15 cellular contexts compared by ENCODE assay signal in the genomic region with DNA sequence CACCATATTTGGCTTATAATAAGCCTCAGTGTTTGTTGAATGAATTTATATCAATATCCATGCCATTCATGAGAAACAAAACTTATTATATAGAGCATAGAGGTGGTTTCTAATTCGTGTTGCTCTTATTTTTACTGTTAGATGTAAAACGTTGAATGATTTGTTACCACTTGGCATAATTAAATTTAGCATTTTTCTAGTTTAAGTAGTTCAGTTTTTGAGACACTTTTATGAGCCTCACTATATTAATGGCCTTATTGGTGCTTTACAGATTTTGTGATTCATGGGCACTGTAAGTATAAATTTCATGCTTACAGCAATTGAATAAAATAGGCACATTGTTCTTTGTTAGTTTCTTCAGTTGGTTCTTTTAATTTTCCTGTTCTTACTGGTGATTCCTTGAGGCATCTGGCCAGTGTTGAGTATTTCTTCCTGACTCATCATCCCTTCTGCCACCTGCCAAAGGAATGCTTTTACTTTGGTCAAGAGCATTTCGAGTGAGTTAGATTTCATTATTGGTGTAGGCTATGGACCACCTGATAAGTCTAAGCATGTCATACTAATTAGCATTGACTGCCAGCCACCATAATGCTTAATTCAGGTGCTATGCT. TPM values are rescaled to one million over a fixed set of nuclear protein-coding genes. Genes with fewer than 3 reads are reported as not detected.
DNase-seq lines count a peak whose midpoint lies in the region; TF ChIP-seq lines count a peak whose summit lies in the region.
"Had no signal": no experiment of that assay in that cellular context is flagged by ENCODE, and none has a peak within 500 bp of the region (broad histone marks: within the 10 kb centered on the region; RNA-seq: fewer than 3 reads in every experiment).

No MANE protein-coding gene starts in this region.

- in situ Hi-C loops in ACHN (cut with HindIII; ENCODE audit: low pct_ligation_motif_present, low pct_unique_long_range_greater_than_20kb, low sequenced_read_pairs) (no loop called here), brain microvascular endothelial cell (cut with HindIII; ENCODE audit: low pct_ligation_motif_present, low sequenced_read_pairs) (no loop called here)

- no peaks in the 10 kb centered on the region for H3K27me3 ChIP-seq in brain microvascular endothelial cell (replicated peaks)
- H3K27me3 ChIP-seq: dorsolateral prefrontal cortex, SJSA1 had no signal

- TF ChIP-seq CTCF in fibroblast of the aortic adventitia (IDR thresholded peaks at IDR 0.05; ENCODE audit: insufficient read depth, low read length), result no peak
- TF ChIP-seq CTCF in brain microvascular endothelial cell (IDR thresholded peaks at IDR 0.05; ENCODE audit: low read depth, low read length, missing control alignments), result no peak

- DNase-seq in ACHN (peak; percentile 30), HT1080 (ENCODE audit: low read depth) (peak; percentile 83), SK-N-DZ (ENCODE audit: low spot score) (peak; percentile 22), fibroblast of the aortic adventitia (ENCODE audit: low read depth) (peak; percentile 20), NCI-H510A treated with DMSO at 0.1 percent for 48 hours (lab: John Stamatoyannopoulos, UW) (no peak), brain microvascular endothelial cell (no peak), 8988T (no peak)
- no peak for DNase-seq in activated CD4-positive, alpha-beta T cell treated with anti-CD3 and anti-CD28 coated beads for 4 hours
- DNase-seq: activated effector memory CD4-positive, alpha-beta T cell treated with Interleukin-2 at 50 U/mL for 16 hours; aorta; COR-L47; dorsolateral prefrontal cortex; KBM-7; NCI-H1930 had no signal

- H3K36me3 ChIP-seq in brain microvascular endothelial cell (replicated peaks), result no peaks in the 10 kb centered on the region
- H3K36me3 ChIP-seq: SJSA1 had no signal

- H3K4me3 ChIP-seq in fibroblast of the aortic adventitia (ENCODE audit: low read depth, low read length) (no peak overlapping the region), brain microvascular endothelial cell (ENCODE audit: low read depth, low read length) (no peak overlapping the region)
- H3K4me3 ChIP-seq: dorsolateral prefrontal cortex, SJSA1 had no signal

- no peak overlapping the region for H3K27ac ChIP-seq in brain microvascular endothelial cell
- H3K27ac ChIP-seq: dorsolateral prefrontal cortex, SJSA1 had no signal

RNA-seq across cellular contexts. Expression of a gene that starts 34.8 kb away (rescaled TPM):
- 12.8 and 13.5 TPM in 2 replicates for total RNA-seq in HT1080 (2014; rRNA removed; shearing (Covaris generic))
- 6.2 and 8.1 TPM in 2 replicates for polyA plus RNA-seq in HT1080 (2015; cell fraction: cytosol; rRNA removed)
- 12.6 and 14.2 TPM in 2 replicates for polyA plus RNA-seq in HT1080 (2015; cell fraction: nucleus; rRNA removed)
- polyA plus RNA-seq in SK-N-DZ (2014; cell fraction: cytosol; rRNA removed), result 16.3 and 16.8 TPM in 2 replicates
- 5.8 and 12.5 TPM in 2 replicates for polyA plus RNA-seq in SK-N-DZ (2014; cell fraction: nucleus; rRNA removed)
- total RNA-seq in fibroblast of the aortic adventitia (ENCODE audit: low replicate concordance), result 11.3 and 20.0 TPM in 2 replicates

Comparison
In these comparisons a context has a peak if more than half of its experiments do, and no peak if none do; other contexts are left out.
1. DNase-seq: peak in ACHN (single experiment), HT1080 (single experiment), SK-N-DZ (single experiment) and fibroblast of the aortic adventitia (single experiment); none in NCI-H510A treated with DMSO at 0.1 percent for 48 hours (single experiment), activated CD4-positive, alpha-beta T cell treated with anti-CD3 and anti-CD28 coated beads for 4 hours (0 of 2), brain microvascular endothelial cell (single experiment) and 8988T (single experiment).